ENCODE assay signal across 16 cellular contexts in genomic region chr2:78431241-78431640, GRCh38.
DNase-seq lines count a peak whose midpoint lies in the region; ATAC-seq and TF ChIP-seq lines count a peak whose summit lies in the region.
"Had no signal": no experiment of that assay in that cellular context is flagged by ENCODE, and none has a peak within 500 bp of the region (broad histone marks: within the 10 kb centered on the region; RNA-seq: fewer than 3 reads in every experiment).

No MANE protein-coding gene starts in this region.

- BruUV-seq in OCI-LY7 (replicated peaks; lab: Mats Ljungman, UMichigan) = no TSS peak

- intact Hi-C loops in OCI-LY7 (cut with micrococcal nuclease; ENCODE audit: unreplicated experiment) = no loop called here
- intact Hi-C loops in CD4-positive, alpha-beta memory T cell (cut with micrococcal nuclease) = no loop called here

- TF ChIP-seq RAD21 in Ishikawa (IDR thresholded peaks at IDR 0.05; ENCODE audit: low read depth) = peak; percentile 60

- no peaks in the 10 kb centered on the region for H3K36me3 ChIP-seq in OCI-LY7 (ENCODE audit: insufficient read depth, low read length)
- no peaks in the 10 kb centered on the region for H3K36me3 ChIP-seq in CD4-positive, alpha-beta memory T cell (ENCODE audit: insufficient read depth, low read length)

- H3K27me3 ChIP-seq in CD4-positive, alpha-beta memory T cell (ENCODE audit: insufficient read depth, low read length) = no peaks in the 10 kb centered on the region

- ATAC-seq in activated naive CD8-positive, alpha-beta T cell treated with anti-CD3 and anti-CD28 coated beads, Interleukin-2, amount 50 U/mL, for 24 hours = no peak
- ATAC-seq: K562, WTC11 had no signal

- TF ChIP-seq EP300 in Ishikawa (IDR thresholded peaks at IDR 0.05; ENCODE audit: borderline replicate concordance) = no peak

- no peaks in the 10 kb centered on the region for H3K9me2 ChIP-seq in OCI-LY7 (ENCODE audit: insufficient read depth, low read length)

- no peak overlapping the region for H3K27ac Mint-ChIP-seq in activated naive CD8-positive, alpha-beta T cell treated with anti-CD3 and anti-CD28 coated beads, Interleukin-2, amount 50 U/mL, for 24 hours
- no peak overlapping the region for H3K27ac Mint-ChIP-seq in activated CD4-positive, alpha-beta T cell treated with anti-CD3 and anti-CD28 coated beads, Interleukin-2, amount 10 ng/mL, durations not matched to agents 7 days and 5 days
- no peak overlapping the region for H3K27ac Mint-ChIP-seq in CD4-positive, alpha-beta memory T cell
- H3K27ac Mint-ChIP-seq: HFFc6, WTC11 had no signal

- TF ChIP-seq CTCF in OCI-LY7 (conservative IDR thresholded peaks at IDR 0.05; ENCODE audit: low read length) = 0 out of 2 replicates have a peak, but pooled peaks have one; percentile 30
- TF ChIP-seq CTCF in epithelial cell of esophagus (IDR thresholded peaks at IDR 0.05; ENCODE audit: insufficient read depth, low read depth, low read length, missing control alignments) = peak; percentile 9

- no peak overlapping the region for H2AFZ ChIP-seq in OCI-LY7 (ENCODE audit: low read length)

- H3K27ac ChIP-seq in OCI-LY7 (ENCODE audit: low read depth, low read length, poor library complexity, severe bottlenecking) = no peak overlapping the region
- H3K27ac ChIP-seq in CD4-positive, alpha-beta memory T cell (ENCODE audit: low read depth, low read length) = no peak overlapping the region
- H3K27ac ChIP-seq: epithelial cell of prostate had no signal

- POLR2A ChIA-PET in OCI-LY7 (lab: Charles Lee) = no interaction called here
- POLR2A ChIA-PET in activated CD4-positive, alpha-beta T cell treated with anti-CD3 and anti-CD28 coated beads, Interleukin-2, amount 10 ng/mL, durations not matched to agents 7 days and 5 days (lab: Charles Lee) = no interaction called here
- POLR2A ChIA-PET in CD4-positive, alpha-beta memory T cell (lab: Charles Lee; ENCODE audit: partially characterized antibody) = no interaction called here

- no peaks in the 10 kb centered on the region for H3K4me1 Mint-ChIP-seq in activated naive CD8-positive, alpha-beta T cell treated with anti-CD3 and anti-CD28 coated beads, Interleukin-2, amount 50 U/mL, for 24 hours
- no peaks in the 10 kb centered on the region for H3K4me1 Mint-ChIP-seq in activated CD4-positive, alpha-beta T cell treated with anti-CD3 and anti-CD28 coated beads, Interleukin-2, amount 10 ng/mL, durations not matched to agents 7 days and 5 days
- H3K4me1 Mint-ChIP-seq in CD4-positive, alpha-beta memory T cell = no peaks in the 10 kb centered on the region
- H3K4me1 Mint-ChIP-seq: WTC11 had no signal

- DNase-seq in Ammon's horn (ENCODE audit: low spot score) (peak; percentile 23), OCI-LY7 (ENCODE audit: low spot score) (no peak), epithelial cell of esophagus (ENCODE audit: low read depth) (no peak), T-helper 9 cell (no peak)
- DNase-seq in activated naive CD8-positive, alpha-beta T cell treated with anti-CD3 and anti-CD28 coated beads, Interleukin-2, amount 50 U/mL, for 24 hours = no peak
- no peak for DNase-seq in activated CD4-positive, alpha-beta T cell treated with anti-CD3 and anti-CD28 coated beads, Interleukin-2, amount 10 ng/mL, durations not matched to agents 7 days and 5 days
- no peak for DNase-seq in CD4-positive, alpha-beta memory T cell
- DNase-seq: activated effector memory CD4-positive, alpha-beta T cell treated with Interleukin-2 at 50 U/mL for 16 hours; amygdala; HFFc6; NCI-H1436; stimulated activated naive CD4-positive, alpha-beta T cell treated with Interleukin-2 at 50 U/mL for 16 hours had no signal

- H3K9me3 ChIP-seq in OCI-LY7 (ENCODE audit: low read length) = no peaks in the 10 kb centered on the region
- no peaks in the 10 kb centered on the region for H3K9me3 ChIP-seq in CD4-positive, alpha-beta memory T cell (ENCODE audit: control insufficient read depth in 1 of 2, low read length in 2 of 2)

- no peaks in the 10 kb centered on the region for H3K79me2 ChIP-seq in OCI-LY7 (ENCODE audit: insufficient read depth, low read depth, low read length)

- H3K36me3 Mint-ChIP-seq in activated naive CD8-positive, alpha-beta T cell treated with anti-CD3 and anti-CD28 coated beads, Interleukin-2, amount 50 U/mL, for 24 hours (ENCODE audit: low read depth) = no peaks in the 10 kb centered on the region
- H3K36me3 Mint-ChIP-seq in activated CD4-positive, alpha-beta T cell treated with anti-CD3 and anti-CD28 coated beads, Interleukin-2, amount 10 ng/mL, durations not matched to agents 7 days and 5 days (ENCODE audit: low read depth) = no peaks in the 10 kb centered on the region
- H3K36me3 Mint-ChIP-seq in CD4-positive, alpha-beta memory T cell = no peaks in the 10 kb centered on the region
- H3K36me3 Mint-ChIP-seq: WTC11 had no signal

- H3K4me3 ChIP-seq in OCI-LY7 (ENCODE audit: low read depth, low read length, poor library complexity, severe bottlenecking) (no peak overlapping the region), epithelial cell of esophagus (ENCODE audit: low read length) (no peak overlapping the region)
- H3K4me3 ChIP-seq in CD4-positive, alpha-beta memory T cell (ENCODE audit: low read length in 2 of 2) = no peak overlapping the region
- H3K4me3 ChIP-seq: K562 had no signal

- H3K9me3 Mint-ChIP-seq in activated naive CD8-positive, alpha-beta T cell treated with anti-CD3 and anti-CD28 coated beads, Interleukin-2, amount 50 U/mL, for 24 hours = peaks cover 13% of the 10 kb centered on the region
- peaks cover 5% of the 10 kb centered on the region for H3K9me3 Mint-ChIP-seq in activated CD4-positive, alpha-beta T cell treated with anti-CD3 and anti-CD28 coated beads, Interleukin-2, amount 10 ng/mL, durations not matched to agents 7 days and 5 days
- peaks cover 0 to 26% (median 13%) of the 10 kb centered on the region in 8 donors for H3K9me3 Mint-ChIP-seq in CD4-positive, alpha-beta memory T cell
- H3K9me3 Mint-ChIP-seq: WTC11 had no signal

- CTCF ChIA-PET in OCI-LY7 (lab: Charles Lee; ENCODE audit: unreplicated experiment) = no interaction called here
- CTCF ChIA-PET in activated CD4-positive, alpha-beta T cell treated with anti-CD3 and anti-CD28 coated beads, Interleukin-2, amount 10 ng/mL, durations not matched to agents 7 days and 5 days (lab: Charles Lee) = no interaction called here
- CTCF ChIA-PET in CD4-positive, alpha-beta memory T cell (lab: Charles Lee; ENCODE audit: partially characterized antibody) = no interaction called here

- H3K4me1 ChIP-seq in OCI-LY7 (ENCODE audit: insufficient read depth, low read length, poor library complexity, severe bottlenecking) = no peaks in the 10 kb centered on the region
- no peaks in the 10 kb centered on the region for H3K4me1 ChIP-seq in CD4-positive, alpha-beta memory T cell (ENCODE audit: insufficient read depth, low read length)

- no peak overlapping the region for H3K4me3 Mint-ChIP-seq in activated naive CD8-positive, alpha-beta T cell treated with anti-CD3 and anti-CD28 coated beads, Interleukin-2, amount 50 U/mL, for 24 hours
- H3K4me3 Mint-ChIP-seq in activated CD4-positive, alpha-beta T cell treated with anti-CD3 and anti-CD28 coated beads, Interleukin-2, amount 10 ng/mL, durations not matched to agents 7 days and 5 days = no peak overlapping the region
- no peak overlapping the region for H3K4me3 Mint-ChIP-seq in CD4-positive, alpha-beta memory T cell
- H3K4me3 Mint-ChIP-seq: HFFc6, WTC11 had no signal

- H4K20me1 ChIP-seq in OCI-LY7 (ENCODE audit: insufficient read depth, low read length) = no peaks in the 10 kb centered on the region

- no peak overlapping the region for H3K4me2 ChIP-seq in OCI-LY7 (ENCODE audit: low read length)

- no peaks in the 10 kb centered on the region for H3K27me3 Mint-ChIP-seq in activated naive CD8-positive, alpha-beta T cell treated with anti-CD3 and anti-CD28 coated beads, Interleukin-2, amount 50 U/mL, for 24 hours
- H3K27me3 Mint-ChIP-seq in activated CD4-positive, alpha-beta T cell treated with anti-CD3 and anti-CD28 coated beads, Interleukin-2, amount 10 ng/mL, durations not matched to agents 7 days and 5 days = no peaks in the 10 kb centered on the region
- H3K27me3 Mint-ChIP-seq in CD4-positive, alpha-beta memory T cell = no peaks in the 10 kb centered on the region

TF ChIP-seq in Ishikawa, 13 proteins besides CTCF, POLR2A, EP300 and RAD21 (continues in another document):
- no peak for TF ChIP-seq CEBPB (IDR thresholded peaks at IDR 0.05)
- no peak for TF ChIP-seq TAF1 (IDR thresholded peaks at IDR 0.05; ENCODE audit: low read depth)
- no peak for TF ChIP-seq TCF12 (IDR thresholded peaks at IDR 0.05; ENCODE audit: low read depth)
- no peak for TF ChIP-seq EGR1 (IDR thresholded peaks at IDR 0.05)
- TF ChIP-seq FOXM1 (IDR thresholded peaks at IDR 0.05; ENCODE audit: borderline replicate concordance, low read depth) = no peak
- TF ChIP-seq TEAD4 (IDR thresholded peaks at IDR 0.05) = no peak
- no peak for TF ChIP-seq ZBTB7A (IDR thresholded peaks at IDR 0.05; ENCODE audit: low read depth)
- TF ChIP-seq YY1 (IDR thresholded peaks at IDR 0.05; ENCODE audit: low read depth) = no peak
- TF ChIP-seq REST (IDR thresholded peaks at IDR 0.05; ENCODE audit: low read depth) = no peak
- no peak for TF ChIP-seq CREB1 (IDR thresholded peaks at IDR 0.05; ENCODE audit: low read depth)
